7 cellular contexts compared by ENCODE assay signal in genomic region chr14:69818760-69819191, GRCh38. TPM values are rescaled to one million over a fixed set of nuclear protein-coding genes. Genes with fewer than 3 reads are reported as not detected.
DNase-seq lines count a peak whose midpoint lies in the region; ATAC-seq and TF ChIP-seq lines count a peak whose summit lies in the region.

No MANE protein-coding gene starts in this region.

- no peaks in the 10 kb centered on the region for H3K36me3 Mint-ChIP-seq in T-cell

- H3K36me3 ChIP-seq in ascending aorta = no peaks in the 10 kb centered on the region

- DNase-seq in NCI-H1105 (lab: John Stamatoyannopoulos, UW) (peak; percentile 33), T-cell (peak in 30 of 34 experiments; percentile 4 to 61 (median 26)), ascending aorta (ENCODE audit: low spot score in 2 of 2) (peak in 1 of 2 donors; percentile 67), hepatic stellate cell (ENCODE audit: low spot score) (peak; percentile 61), sciatic nerve (ENCODE audit: low spot score) (no peak)

- no peaks in the 10 kb centered on the region for H3K27me3 ChIP-seq in ascending aorta

- no peaks in the 10 kb centered on the region for H3K4me1 ChIP-seq in ascending aorta

- intact Hi-C loops in ascending aorta (cut with DNase I) (loop anchor here (1.0 to 5.0 kb wide), 3 partner anchors 209 to 894 kb away; no protein-coding TSS in a partner anchor), sciatic nerve (cut with DNase I) (loop anchor here (2.0 kb wide), 1 partner anchor 210 kb away; no protein-coding TSS in a partner anchor)

- H3K27me3 Mint-ChIP-seq in T-cell = peaks cover 0 to 4% of the 10 kb centered on the region in 2 donors

- ATAC-seq in T-cell (replicated peaks in 1 of 4) (peak; percentile 71 to 76 (median 72)), sciatic nerve (peak; percentile 81), GM18505 (IDR thresholded peaks at IDR 0.05; ENCODE audit: unreplicated experiment) (no peak)

- H3K27ac Mint-ChIP-seq in T-cell = no peak overlapping the region

- H3K4me3 ChIP-seq in ascending aorta = no peak overlapping the region

- H3K4me3 Mint-ChIP-seq in T-cell = no peak overlapping the region

- CTCF ChIA-PET in T-cell (lab: Charles Lee) = interaction anchor here (0.6 to 1.5 kb wide), 6 partner anchors 12 to 1824 kb away, joined by 3 to 10 read pairs (median 4); no protein-coding TSS in a partner anchor

- H3K27ac ChIP-seq in ascending aorta = no peak overlapping the region

- TF ChIP-seq CTCF in GM12873 (IDR thresholded peaks at IDR 0.05; ENCODE audit: insufficient read depth, low read depth, low read length, missing control alignments) (peak; percentile 72), ascending aorta (IDR thresholded peaks at IDR 0.05) (peak; percentile 67 to 91 (median 72))

- no peaks in the 10 kb centered on the region for H3K9me3 Mint-ChIP-seq in T-cell

- TF ChIP-seq POLR2A in GM18505 (IDR thresholded peaks at IDR 0.05; ENCODE audit: borderline replicate concordance, extremely low read depth, insufficient read depth, insufficient read length) = no peak

- H3K9me3 ChIP-seq in ascending aorta = no peaks in the 10 kb centered on the region

- POLR2A ChIA-PET in T-cell (lab: Charles Lee) = no interaction called here

- H3K4me1 Mint-ChIP-seq in T-cell = peaks cover 3 to 5% (median 4%) of the 10 kb centered on the region in 3 donors

RNA-seq across cellular contexts. Expression of gene SLC10A1, which starts 21.7 kb away (rescaled TPM):
- total RNA-seq in T-cell (under 1 TPM in 1 of 5 donors, not detected in 4; 0.13 TPM), ascending aorta (not detected), sciatic nerve (not detected)

RNA-seq across cellular contexts. Expression of gene SRSF5, which starts 51.8 kb away (rescaled TPM):
- 1,000 to 10,000 TPM in 2 of 5 donors, 100 to 1,000 TPM in 3; 788 to 1,543 (median 848) TPM for total RNA-seq in T-cell
- total RNA-seq in ascending aorta = 113 TPM
- 566 TPM for total RNA-seq in sciatic nerve
